In the genomic region with DNA sequence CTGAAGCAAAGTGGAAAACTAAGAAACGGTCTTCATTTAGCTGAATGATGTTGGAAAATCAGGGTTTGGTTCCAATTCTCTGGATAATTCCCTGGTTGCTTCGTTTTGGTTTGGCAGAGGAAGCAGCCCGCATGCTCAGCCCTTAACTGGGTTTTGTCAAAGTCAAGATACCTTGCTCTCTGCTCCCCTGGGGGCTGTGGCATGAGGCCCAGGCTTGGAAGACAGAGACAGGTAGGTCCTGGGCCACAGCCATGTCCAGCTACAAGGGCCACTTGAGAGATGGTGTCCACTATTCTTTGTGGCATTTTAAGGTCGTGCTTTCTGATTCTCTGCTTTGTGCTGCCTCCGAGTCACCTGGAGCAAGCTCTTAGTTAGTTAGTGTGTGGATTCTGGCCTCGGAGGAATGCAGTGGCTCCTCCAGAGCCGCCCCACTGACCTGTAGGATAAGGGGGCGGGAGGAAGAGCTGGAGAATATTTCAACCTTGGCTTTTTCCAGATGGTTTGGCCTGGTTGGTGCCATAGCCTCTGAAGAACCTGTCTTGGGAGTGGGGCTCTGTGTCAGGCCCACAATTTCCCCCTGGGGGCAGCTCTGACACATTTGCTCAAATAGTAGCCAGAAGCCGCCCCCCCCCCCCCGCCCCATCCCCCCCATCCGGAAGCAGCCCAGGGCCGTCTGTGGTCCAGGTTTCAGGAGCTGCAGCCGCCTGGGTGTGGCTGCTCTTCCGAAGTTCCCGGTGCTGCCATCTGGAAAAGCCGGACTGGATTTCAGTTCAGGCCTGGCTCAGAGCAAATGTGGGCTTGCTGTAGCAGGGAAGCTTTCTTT, we compare ENCODE assay signal across 11 cellular contexts.
DNase-seq lines count a peak whose midpoint lies in the region; ATAC-seq and TF ChIP-seq lines count a peak whose summit lies in the region.
"Had no signal": no experiment of that assay in that cellular context is flagged by ENCODE, and none has a peak within 500 bp of the region (broad histone marks: within the 10 kb centered on the region; RNA-seq: fewer than 3 reads in every experiment).

No MANE protein-coding gene starts in this region.

- no peak overlapping the region for H2AFZ ChIP-seq in hepatocyte

- TF ChIP-seq CTCF in Caco-2 (IDR thresholded peaks at IDR 0.05; ENCODE audit: insufficient read depth in 1 of 2, low read depth in 1 of 2, low read length in 1 of 2, severe bottlenecking in 1 of 2, unreplicated experiment in 1 of 2) = no peak
- no peak for TF ChIP-seq CTCF in HEK293 (tag by site-specific recombination; IDR thresholded peaks at IDR 0.05)
- TF ChIP-seq CTCF in hepatocyte (IDR thresholded peaks at IDR 0.05; ENCODE audit: poor library complexity) = no peak

- no peaks in the 10 kb centered on the region for H3K9me3 Mint-ChIP-seq in Caco-2 (ENCODE audit: unreplicated experiment)
- H3K9me3 Mint-ChIP-seq in natural killer cell treated with Interleukin-12 subunit alpha and Interleukin-12 subunit beta and Interleukin-15 and Interleukin-18, amount 100 ng/mL, for 72 hours = no peaks in the 10 kb centered on the region
- H3K9me3 Mint-ChIP-seq: stimulated activated naive B cell treated with anti-CD40 and anti-IgM and Interleukin-4, amounts not matched to agents 10 μg/mL and 1 μg/mL and 100 μg/mL, for 72 hours had no signal

- H3K27ac ChIP-seq in HEK293 (ENCODE audit: extremely low read depth, low read depth, low read length) (no peak overlapping the region), hepatocyte (no peak overlapping the region)
- H3K27ac ChIP-seq: coronary artery had no signal

- no peak for ATAC-seq in natural killer cell treated with Interleukin-12 subunit alpha and Interleukin-12 subunit beta and Interleukin-15 and Interleukin-18, amount 100 ng/mL, for 72 hours
- ATAC-seq in GM18517 (IDR thresholded peaks at IDR 0.05; ENCODE audit: unreplicated experiment) (no peak), GM18861 (IDR thresholded peaks at IDR 0.05; ENCODE audit: unreplicated experiment) (no peak)
- ATAC-seq: stimulated activated naive B cell treated with anti-CD40 and anti-IgM and Interleukin-4, amounts not matched to agents 10 μg/mL and 1 μg/mL and 100 μg/mL, for 72 hours had no signal

- no peaks in the 10 kb centered on the region for H3K27me3 Mint-ChIP-seq in Caco-2 (ENCODE audit: insufficient read depth, unreplicated experiment)
- peaks cover 3 to 7% of the 10 kb centered on the region in 2 donors for H3K27me3 Mint-ChIP-seq in natural killer cell treated with Interleukin-12 subunit alpha and Interleukin-12 subunit beta and Interleukin-15 and Interleukin-18, amount 100 ng/mL, for 72 hours

- WGBS in hepatocyte (ENCODE audit: low lambda C conversion rate, missing lambda C conversion rate) = 49% methylated on average over 14 of the region's 16 CpGs

- no peaks in the 10 kb centered on the region for H3K79me2 ChIP-seq in hepatocyte

- no peaks in the 10 kb centered on the region for H3K9me3 ChIP-seq in Caco-2
- no peaks in the 10 kb centered on the region for H3K9me3 ChIP-seq in HEK293 (ENCODE audit: control insufficient read depth, insufficient read depth, low read depth, low read length)
- H3K9me3 ChIP-seq in hepatocyte (ENCODE audit: low read depth) = no peaks in the 10 kb centered on the region
- H3K9me3 ChIP-seq: HAP-1 had no signal

- CTCF ChIA-PET in Caco-2 (lab: Charles Lee) (interaction anchor here (0.6 to 0.7 kb wide), 2 partner anchors 146 to 288 kb away, joined by 6 to 7 read pairs; no protein-coding TSS in a partner anchor), HEK293 (lab: Yijun Ruan, JAX) (no interaction called here)

- H3K4me3 Mint-ChIP-seq in Caco-2 (ENCODE audit: unreplicated experiment) = no peak overlapping the region
- H3K4me3 Mint-ChIP-seq in natural killer cell treated with Interleukin-12 subunit alpha and Interleukin-12 subunit beta and Interleukin-15 and Interleukin-18, amount 100 ng/mL, for 72 hours = no peak overlapping the region
- H3K4me3 Mint-ChIP-seq: stimulated activated naive B cell treated with anti-CD40 and anti-IgM and Interleukin-4, amounts not matched to agents 10 μg/mL and 1 μg/mL and 100 μg/mL, for 72 hours had no signal

- intact Hi-C loops in Caco-2 (cut with micrococcal nuclease; ENCODE audit: unreplicated experiment) = loop anchor here (1.0 kb wide), 1 partner anchor 147 kb away; a partner anchor contains a TSS

- H3K4me3 ChIP-seq in Caco-2 (ENCODE audit: low read depth, low read length) = no peak overlapping the region
- H3K4me3 ChIP-seq in HEK293 (ENCODE audit: low read depth, low read length) = no peak overlapping the region
- H3K4me3 ChIP-seq in hepatocyte = no peak overlapping the region
- H3K4me3 ChIP-seq: coronary artery, HAP-1 had no signal

- POLR2A ChIA-PET in Caco-2 (lab: Charles Lee) = no interaction called here
- POLR2A ChIA-PET in HEK293 (lab: Yijun Ruan, JAX) = interaction anchor here (0.6 kb wide), 2 partner anchors 46 to 260 kb away, joined by 3 read pairs; no protein-coding TSS in a partner anchor

- no peak overlapping the region for H3K27ac Mint-ChIP-seq in Caco-2 (ENCODE audit: unreplicated experiment)
- no peak overlapping the region for H3K27ac Mint-ChIP-seq in natural killer cell treated with Interleukin-12 subunit alpha and Interleukin-12 subunit beta and Interleukin-15 and Interleukin-18, amount 100 ng/mL, for 72 hours
- H3K27ac Mint-ChIP-seq: stimulated activated naive B cell treated with anti-CD40 and anti-IgM and Interleukin-4, amounts not matched to agents 10 μg/mL and 1 μg/mL and 100 μg/mL, for 72 hours had no signal

- no peaks in the 10 kb centered on the region for H3K9me2 ChIP-seq in hepatocyte (replicated peaks; ENCODE audit: insufficient read depth)

- H3K27me3 ChIP-seq in Caco-2 (replicated peaks; ENCODE audit: control insufficient read depth, insufficient read depth, low read length) (no peaks in the 10 kb centered on the region), hepatocyte (no peaks in the 10 kb centered on the region)

- H3K4me1 Mint-ChIP-seq in Caco-2 (ENCODE audit: low read depth, unreplicated experiment) = peaks cover under 1% of the 10 kb centered on the region
- H3K4me1 Mint-ChIP-seq in natural killer cell treated with Interleukin-12 subunit alpha and Interleukin-12 subunit beta and Interleukin-15 and Interleukin-18, amount 100 ng/mL, for 72 hours (ENCODE audit: low read depth in 2 of 2) = no peaks in the 10 kb centered on the region
- H3K4me1 Mint-ChIP-seq: stimulated activated naive B cell treated with anti-CD40 and anti-IgM and Interleukin-4, amounts not matched to agents 10 μg/mL and 1 μg/mL and 100 μg/mL, for 72 hours had no signal

- H3K4me1 ChIP-seq in Caco-2 (no peaks in the 10 kb centered on the region), HEK293 (ENCODE audit: control insufficient read depth, insufficient read depth, low read length) (0 out of 2 replicates have a peak, but pooled peaks cover 2% of the 10 kb centered on the region), hepatocyte (ENCODE audit: insufficient read depth) (peaks cover 1% of the 10 kb centered on the region)

- H3K36me3 Mint-ChIP-seq in Caco-2 (ENCODE audit: insufficient read depth, unreplicated experiment) = no peaks in the 10 kb centered on the region
- H3K36me3 Mint-ChIP-seq in natural killer cell treated with Interleukin-12 subunit alpha and Interleukin-12 subunit beta and Interleukin-15 and Interleukin-18, amount 100 ng/mL, for 72 hours = no peaks in the 10 kb centered on the region
- H3K36me3 Mint-ChIP-seq: stimulated activated naive B cell treated with anti-CD40 and anti-IgM and Interleukin-4, amounts not matched to agents 10 μg/mL and 1 μg/mL and 100 μg/mL, for 72 hours had no signal

- H3K36me3 ChIP-seq in Caco-2 (ENCODE audit: control insufficient read depth, insufficient read depth, low read length) (no peaks in the 10 kb centered on the region), HEK293 (ENCODE audit: control insufficient read depth in 2 of 2, insufficient read depth in 1 of 2, low read length in 2 of 2) (no peaks in the 10 kb centered on the region), hepatocyte (replicated peaks; ENCODE audit: insufficient read depth, low read depth) (no peaks in the 10 kb centered on the region)
- H3K36me3 ChIP-seq: HAP-1 had no signal

- H3K4me2 ChIP-seq in hepatocyte = no peak overlapping the region

- DNase-seq in Caco-2 = peak; percentile 17 to 43
- peak; percentile 78 for DNase-seq in RPMI7951 (ENCODE audit: low read depth)
- peak; percentile 13 for DNase-seq in hepatocyte (ENCODE audit: low spot score)
- DNase-seq in natural killer cell treated with Interleukin-12 subunit alpha and Interleukin-12 subunit beta and Interleukin-15 and Interleukin-18, amount 100 ng/mL, for 72 hours (ENCODE audit: low spot score) = no peak
- no peak for DNase-seq in pons (ENCODE audit: low spot score)
- DNase-seq: stimulated activated naive B cell treated with anti-CD40 and anti-IgM and Interleukin-4, amounts not matched to agents 10 μg/mL and 1 μg/mL and 100 μg/mL, for 72 hours had no signal

- no TSS peak for BruUV-seq in Caco-2 (replicated peaks; lab: Mats Ljungman, UMichigan)

- no peaks in the 10 kb centered on the region for H4K20me1 ChIP-seq in hepatocyte (ENCODE audit: insufficient read depth, poor library complexity, severe bottlenecking)

TF ChIP-seq in HEK293, 187 proteins besides CTCF, POLR2A, EP300 and RAD21 (continues in another document):
- no peak for TF ChIP-seq ZNF777 (tag by site-specific recombination; IDR thresholded peaks at IDR 0.05; ENCODE audit: borderline replicate concordance)

Comparison
In these comparisons a context has a peak if more than half of its experiments do, and no peak if none do; other contexts are left out.
1. DNase-seq: peak in Caco-2 (2 of 2), RPMI7951 (single experiment) and hepatocyte (single experiment); none in natural killer cell treated with Interleukin-12 subunit alpha and Interleukin-12 subunit beta and Interleukin-15 and Interleukin-18, amount 100 ng/mL, for 72 hours (single experiment) and pons (single experiment).